ENCODE assay signal across 20 cellular contexts in the genomic region with DNA sequence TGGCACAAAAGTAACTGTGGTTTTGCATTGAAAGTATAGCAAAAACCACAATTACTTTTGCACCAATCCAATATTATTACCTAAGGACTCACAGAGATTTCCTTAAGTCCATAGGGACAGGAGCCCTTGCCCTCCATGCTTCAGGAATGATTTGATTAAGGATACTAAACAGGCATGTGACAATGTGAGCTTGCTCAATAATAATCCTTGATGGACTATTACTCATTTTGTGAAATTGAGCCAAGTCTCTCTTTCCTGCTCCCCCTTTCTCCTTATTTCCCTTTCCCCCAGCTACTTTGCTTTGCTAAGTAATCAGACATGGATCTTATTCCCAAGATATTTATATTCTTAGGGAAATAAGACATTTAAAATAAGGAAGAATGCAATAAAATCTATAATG. TPM values are rescaled to one million over a fixed set of nuclear protein-coding genes. Genes with fewer than 3 reads are reported as not detected.
DNase-seq lines count a peak whose midpoint lies in the region; FAIRE-seq and TF ChIP-seq lines count a peak whose summit lies in the region.
"Had no signal": no experiment of that assay in that cellular context is flagged by ENCODE, and none has a peak within 500 bp of the region (broad histone marks: within the 10 kb centered on the region; RNA-seq: fewer than 3 reads in every experiment).

No MANE protein-coding gene starts in this region.

- no peaks in the 10 kb centered on the region for H3K36me3 ChIP-seq in tibial artery
- H3K36me3 ChIP-seq: right atrium auricular region had no signal

- peaks cover 0 to 12% (median 5%) of the 10 kb centered on the region in 4 donors for H3K4me1 ChIP-seq in tibial artery

- intact Hi-C loops in tibial artery (cut with DNase I; ENCODE audit: low total_unique reads): no loop called here

- no peaks in the 10 kb centered on the region for H3K27me3 ChIP-seq in tibial artery
- H3K27me3 ChIP-seq: right atrium auricular region had no signal

- no peak overlapping the region for H3K27ac ChIP-seq in tibial artery
- H3K27ac ChIP-seq: epithelial cell of prostate, right atrium auricular region had no signal

- TF ChIP-seq CTCF in cardiac fibroblast (IDR thresholded peaks at IDR 0.05; ENCODE audit: low read depth, low read length) (no peak), tibial artery (IDR thresholded peaks at IDR 0.05) (no peak)

- no peaks in the 10 kb centered on the region for H3K9me3 ChIP-seq in tibial artery
- H3K9me3 ChIP-seq: right atrium auricular region had no signal

- no peak for FAIRE-seq in GM19239 (lab: Jason Lieb, UNC)

- DNase-seq in AG08395 (ENCODE audit: low spot score): peak; percentile 38
- peak; percentile 56 for DNase-seq in LHCN-M2 (ENCODE audit: low read depth)
- DNase-seq in cardiac fibroblast (ENCODE audit: low read depth in 2 of 2): peak; percentile 44 to 61
- DNase-seq in lung microvascular endothelial cell (ENCODE audit: low read depth in 2 of 2): peak; percentile 1 to 61
- no peak for DNase-seq in NCI-H345 treated with DMSO at 0.1 percent for 48 hours (lab: John Stamatoyannopoulos, UW; ENCODE audit: unreplicated experiment)
- DNase-seq in GM19239 (ENCODE audit: insufficient read length, low spot score): no peak
- no peak for DNase-seq in tibial artery
- DNase-seq in SKM-1 (lab: John Stamatoyannopoulos, UW; ENCODE audit: unreplicated experiment): no peak
- DNase-seq: activated B cell treated with CpG ODN at 0.5 μM for 24 hours; activated CD8-positive, alpha-beta T cell treated with anti-CD3 and anti-CD28 coated beads for 36 hours; activated T-cell treated with anti-CD3 and anti-CD28 coated beads, Interleukin-2, amount 50 U/mL, for 4 hours; CD8-positive, alpha-beta T cell; Kasumi-1; NCI-H1105 treated with DMSO at 0.1 percent for 48 hours; NCI-H2081 treated with DMSO at 0.1 percent for 48 hours; NCI-H524; SHP77; T-helper 2 cell had no signal

- H3K4me3 ChIP-seq in cardiac fibroblast (replicated peaks in 1 of 2; ENCODE audit: low read depth in 2 of 2, low read length in 2 of 2) (no peak overlapping the region), tibial artery (no peak overlapping the region)
- H3K4me3 ChIP-seq: right atrium auricular region had no signal

RNA-seq across cellular contexts. Expression of a gene that starts 21.6 kb away (rescaled TPM):
- total RNA-seq in LHCN-M2 (2014; rRNA removed): 15.7 and 17.0 TPM in 2 replicates
- polyA plus RNA-seq in LHCN-M2 (2012): 5.5 TPM
- total RNA-seq in lung microvascular endothelial cell: 16.1 and 19.8 TPM in 2 replicates

Comparison
In these comparisons a context has a peak if more than half of its experiments do, and no peak if none do; other contexts are left out.
1. DNase-seq: peak in AG08395 (single experiment), LHCN-M2 (single experiment), cardiac fibroblast (2 of 2) and lung microvascular endothelial cell (2 of 2); none in NCI-H345 treated with DMSO at 0.1 percent for 48 hours (single experiment), GM19239 (single experiment), tibial artery (0 of 2) and SKM-1 (single experiment).